11 cellular contexts compared by ENCODE assay signal in the genomic region with DNA sequence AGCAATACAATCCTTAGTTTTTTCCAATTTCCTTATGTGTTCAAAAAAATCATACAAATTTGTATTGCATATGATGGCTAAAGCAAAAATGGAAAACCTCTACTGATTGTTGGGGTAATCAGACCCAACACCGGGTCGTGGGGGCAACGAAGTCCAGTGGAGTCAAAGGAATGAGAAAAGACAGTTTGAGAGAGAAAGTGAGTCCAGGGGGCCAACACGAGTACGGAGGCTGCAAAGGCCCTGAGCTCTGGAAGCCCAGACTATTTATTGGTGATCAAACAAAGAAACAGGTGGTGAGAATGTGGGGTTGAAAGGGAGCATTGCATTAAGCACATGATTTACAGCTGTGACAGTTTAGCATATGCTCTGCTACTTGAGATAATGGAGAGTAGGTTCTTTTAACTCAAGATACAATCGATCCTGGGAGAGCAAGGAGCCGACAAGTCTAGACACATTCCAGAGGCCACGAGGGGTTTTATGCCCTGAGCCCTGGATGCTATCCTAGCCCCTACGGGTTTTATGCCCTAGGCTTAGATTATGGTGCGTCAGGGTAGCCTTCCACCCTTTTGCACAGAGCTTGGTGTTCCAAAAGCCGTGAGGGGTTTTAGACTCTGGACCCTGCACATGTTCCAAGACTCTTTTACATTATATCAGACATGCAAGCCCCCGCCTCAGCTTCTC. TPM values are rescaled to one million over a fixed set of nuclear protein-coding genes. Genes with fewer than 3 reads are reported as not detected.
"Had no signal": no experiment of that assay in that cellular context is flagged by ENCODE, and none has a peak within 500 bp of the region (broad histone marks: within the 10 kb centered on the region; RNA-seq: fewer than 3 reads in every experiment).

No MANE protein-coding gene starts in this region.

RNA-seq across cellular contexts. Expression of a gene that starts 16.4 kb away (rescaled TPM):
- total RNA-seq: ascending aorta, bronchial epithelial cell, cerebellum, foreskin keratinocyte, left ventricle myocardium superior, osteocyte, pulmonary artery endothelial cell, sciatic nerve, suprapubic skin had no signal
- polyA plus RNA-seq: foreskin keratinocyte, neural cell, spleen had no signal

RNA-seq across cellular contexts. Expression of a gene that starts 44.2 kb away (rescaled TPM):
- total RNA-seq: ascending aorta, bronchial epithelial cell, foreskin keratinocyte, left ventricle myocardium superior, osteocyte, pulmonary artery endothelial cell, sciatic nerve, spleen, suprapubic skin had no signal
- polyA plus RNA-seq: foreskin keratinocyte, neural cell, spleen had no signal

RNA-seq across cellular contexts. Expression of a gene that starts 49.6 kb away (rescaled TPM):
- total RNA-seq: ascending aorta, bronchial epithelial cell, cerebellum, foreskin keratinocyte, left ventricle myocardium superior, osteocyte, pulmonary artery endothelial cell, suprapubic skin had no signal
- polyA plus RNA-seq: foreskin keratinocyte, neural cell had no signal
